In genomic region chr2:2464095-2464494, GRCh38 we compare ENCODE assay signal across 16 cellular contexts.
DNase-seq lines count a peak whose midpoint lies in the region; ATAC-seq, FAIRE-seq and TF ChIP-seq lines count a peak whose summit lies in the region.
"Had no signal": no experiment of that assay in that cellular context is flagged by ENCODE, and none has a peak within 500 bp of the region (broad histone marks: within the 10 kb centered on the region; RNA-seq: fewer than 3 reads in every experiment).

No MANE protein-coding gene starts in this region.

- H3K36me3 ChIP-seq in HepG2 (replicated peaks in 1 of 2; ENCODE audit: control insufficient read depth in 1 of 2, insufficient read depth in 2 of 2, low read length in 2 of 2), result no peaks in the 10 kb centered on the region
- H3K36me3 ChIP-seq: pancreas had no signal

- H3K4me1 Mint-ChIP-seq in stimulated activated naive CD8-positive, alpha-beta T cell treated with anti-CD3 and anti-CD28 coated beads, Interleukin-15, amount 100 ng/mL, for 72 hours, result no peaks in the 10 kb centered on the region

- H3K4me3 Mint-ChIP-seq in stimulated activated naive CD8-positive, alpha-beta T cell treated with anti-CD3 and anti-CD28 coated beads, Interleukin-15, amount 100 ng/mL, for 72 hours, result no peak overlapping the region
- H3K4me3 Mint-ChIP-seq: brain had no signal

- no peaks in the 10 kb centered on the region for H3K79me2 ChIP-seq in HepG2 (ENCODE audit: insufficient read depth, low read length)

- no peaks in the 10 kb centered on the region for H4K20me1 ChIP-seq in HepG2 (ENCODE audit: insufficient read depth, low read length)

- H2AFZ ChIP-seq in HepG2 (ENCODE audit: low read length), result no peak overlapping the region

- no peaks in the 10 kb centered on the region for H3K9me3 ChIP-seq in HepG2 (ENCODE audit: low read length)
- H3K9me3 ChIP-seq: pancreas had no signal

- peak; percentile 23 for ATAC-seq in stimulated activated naive CD8-positive, alpha-beta T cell treated with anti-CD3 and anti-CD28 coated beads, Interleukin-15, amount 100 ng/mL, for 72 hours
- no peak for ATAC-seq in stimulated activated naive CD8-positive, alpha-beta T cell treated with anti-CD3 and anti-CD28 coated beads, Interleukin-15, Interleukin-2, amounts not matched to agents 100 U/mL and 50 U/mL, for 24 hours
- ATAC-seq in HepG2 (no peak), GM21825 (IDR thresholded peaks at IDR 0.05; ENCODE audit: unreplicated experiment) (no peak)
- ATAC-seq: left colon had no signal

- POLR2A ChIA-PET in HepG2 (lab: Yijun Ruan, JAX), result no interaction called here

- peaks cover 4 to 43% of the 10 kb centered on the region in 2 experiments; a peak in 3 of 5 replicates for H3K27me3 ChIP-seq in HepG2 (ENCODE audit: control insufficient read depth in 1 of 2, insufficient read depth in 2 of 2, low read length in 2 of 2)

- no peak for TF ChIP-seq POLR2A in HepG2 (IDR thresholded peaks at IDR 0.05; ENCODE audit: insufficient read depth in 1 of 2, low read depth in 2 of 2, low read length in 2 of 2)

- TF ChIP-seq CTCF in HepG2 (CRISPR knock-in tag; IDR thresholded peaks at IDR 0.05), result no peak
- TF ChIP-seq CTCF in GM13977 (IDR thresholded peaks at IDR 0.05; ENCODE audit: extremely low read depth, insufficient read depth, missing control alignments), result no peak

- H3K4me2 ChIP-seq in HepG2 (ENCODE audit: low read depth, low read length), result no peak overlapping the region

- H3K4me3 ChIP-seq in HepG2 (replicated peaks in 1 of 3; ENCODE audit: insufficient read depth in 1 of 3, low read depth in 2 of 3, low read length in 3 of 3), result no peak overlapping the region
- H3K4me3 ChIP-seq: pancreas had no signal

- FAIRE-seq in HepG2 (lab: Jason Lieb, UNC), result no peak
- FAIRE-seq: HTR-8/SVneo, pancreas had no signal

- no peak overlapping the region for H3K27ac Mint-ChIP-seq in stimulated activated naive CD8-positive, alpha-beta T cell treated with anti-CD3 and anti-CD28 coated beads, Interleukin-15, amount 100 ng/mL, for 72 hours
- H3K27ac Mint-ChIP-seq: brain had no signal

- in situ Hi-C loops in HepG2 (cut with HindIII; ENCODE audit: extremely low pct_ligation_motif_present, low pct_unique_long_range_greater_than_20kb) (no loop called here), GM13977 (cut with MboI; ENCODE audit: low pct_unique_long_range_greater_than_20kb, low sequenced_read_pairs, unreplicated experiment) (no loop called here)

- H3K4me1 ChIP-seq in HepG2 (ENCODE audit: insufficient read depth, low read length), result no peaks in the 10 kb centered on the region
- H3K4me1 ChIP-seq: pancreas had no signal

- H3K9me3 Mint-ChIP-seq in stimulated activated naive CD8-positive, alpha-beta T cell treated with anti-CD3 and anti-CD28 coated beads, Interleukin-15, amount 100 ng/mL, for 72 hours, result no peaks in the 10 kb centered on the region
- H3K9me3 Mint-ChIP-seq: brain had no signal

- intact Hi-C loops in HepG2 (cut with micrococcal nuclease; ENCODE audit: unreplicated experiment) (no loop called here), head of caudate nucleus (cut with DNase I) (no loop called here)

- BruUV-seq in HepG2 (replicated peaks; lab: Mats Ljungman, UMichigan), result no TSS peak

- H3K27me3 Mint-ChIP-seq in stimulated activated naive CD8-positive, alpha-beta T cell treated with anti-CD3 and anti-CD28 coated beads, Interleukin-15, amount 100 ng/mL, for 72 hours, result peaks cover 28% of the 10 kb centered on the region

- TF ChIP-seq EP300 in HepG2 (IDR thresholded peaks at IDR 0.05; ENCODE audit: low read depth in 2 of 2, low read length in 2 of 2) (no peak), HepG2 (CRISPR knock-in tag; IDR thresholded peaks at IDR 0.05; ENCODE audit: borderline replicate concordance) (no peak)

- CTCF ChIA-PET in HepG2 (lab: Yijun Ruan, JAX; ENCODE audit: low intra/inter-chr PET ratio, low total read pairs), result no interaction called here

- H3K9ac ChIP-seq in HepG2 (ENCODE audit: insufficient read depth, low read depth, low read length), result no peak overlapping the region

- WGBS in HepG2 (ENCODE audit: low lambda C conversion rate), result 18% methylated on average over 9 of the region's 12 CpGs

- DNase-seq in stimulated activated naive CD8-positive, alpha-beta T cell treated with anti-CD3 and anti-CD28 coated beads, Interleukin-15, amount 100 ng/mL, for 72 hours, result no peak
- DNase-seq in stimulated activated naive CD8-positive, alpha-beta T cell treated with anti-CD3 and anti-CD28 coated beads, Interleukin-15, Interleukin-2, amounts not matched to agents 100 U/mL and 50 U/mL, for 24 hours, result no peak
- DNase-seq in RPMI8226 (peak; percentile 47), HepG2 (ENCODE audit: low spot score) (no peak), head of caudate nucleus (no peak), hippocampal formation (lab: John Stamatoyannopoulos, UW) (no peak), GM13977 (ENCODE audit: low spot score) (no peak)
- DNase-seq: activated CD4-positive, alpha-beta T cell treated with anti-CD3 and anti-CD28 coated beads, Interleukin-2, amount 50 U/mL, for 1 hour; activated naive CD4-positive, alpha-beta T cell treated with anti-CD3 and anti-CD28 coated beads, Interleukin-2, amount 50 U/mL, for 16 hours; effector CD4-positive, alpha-beta T cell; left colon; pancreas; stimulated activated CD4-positive, alpha-beta T cell treated with anti-CD3 and anti-CD28 coated beads, Interleukin-12 subunit alpha, Interleukin-12 subunit beta, amount 100 ng/mL, for 4 hours had no signal

- no peak for TF ChIP-seq RAD21 in HepG2 (CRISPR knock-in tag; IDR thresholded peaks at IDR 0.05)

- no peak overlapping the region for H3K27ac ChIP-seq in HepG2 (ENCODE audit: extremely low read length, insufficient read depth, low read length)
- H3K27ac ChIP-seq: pancreas had no signal

TF ChIP-seq in HepG2, 621 proteins besides CTCF, POLR2A, EP300 and RAD21:
- TF ChIP-seq, protein P1, sequence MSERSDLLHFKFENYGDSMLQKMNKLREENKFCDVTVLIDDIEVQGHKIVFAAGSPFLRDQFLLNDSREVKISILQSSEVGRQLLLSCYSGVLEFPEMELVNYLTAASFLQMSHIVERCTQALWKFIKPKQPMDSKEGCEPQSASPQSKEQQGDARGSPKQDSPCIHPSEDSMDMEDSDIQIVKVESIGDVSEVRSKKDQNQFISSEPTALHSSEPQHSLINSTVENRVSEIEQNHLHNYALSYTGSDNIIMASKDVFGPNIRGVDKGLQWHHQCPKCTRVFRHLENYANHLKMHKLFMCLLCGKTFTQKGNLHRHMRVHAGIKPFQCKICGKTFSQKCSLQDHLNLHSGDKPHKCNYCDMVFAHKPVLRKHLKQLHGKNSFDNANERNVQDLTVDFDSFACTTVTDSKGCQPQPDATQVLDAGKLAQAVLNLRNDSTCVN (CRISPR knock-in tag; IDR thresholded peaks at IDR 0.05; ENCODE audit: borderline replicate concordance), result no peak
- TF ChIP-seq, protein P2, sequence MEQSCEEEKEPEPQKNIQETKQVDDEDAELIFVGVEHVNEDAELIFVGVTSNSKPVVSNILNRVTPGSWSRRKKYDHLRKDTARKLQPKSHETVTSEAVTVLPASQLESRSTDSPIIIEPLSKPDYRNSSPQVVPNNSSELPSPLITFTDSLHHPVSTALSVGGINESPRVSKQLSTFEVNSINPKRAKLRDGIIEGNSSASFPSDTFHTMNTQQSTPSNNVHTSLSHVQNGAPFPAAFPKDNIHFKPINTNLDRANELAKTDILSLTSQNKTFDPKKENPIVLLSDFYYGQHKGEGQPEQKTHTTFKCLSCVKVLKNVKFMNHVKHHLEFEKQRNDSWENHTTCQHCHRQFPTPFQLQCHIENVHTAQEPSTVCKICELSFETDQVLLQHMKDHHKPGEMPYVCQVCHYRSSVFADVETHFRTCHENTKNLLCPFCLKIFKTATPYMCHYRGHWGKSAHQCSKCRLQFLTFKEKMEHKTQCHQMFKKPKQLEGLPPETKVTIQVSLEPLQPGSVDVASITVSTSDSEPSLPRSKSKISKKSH (CRISPR knock-in tag; IDR thresholded peaks at IDR 0.05; ENCODE audit: borderline replicate concordance), result no peak
- TF ChIP-seq CREB1 (IDR thresholded peaks at IDR 0.05) (peak; percentile 69), CREB1 (CRISPR knock-in tag; IDR thresholded peaks at IDR 0.05) (no peak)
